In the genomic region with DNA sequence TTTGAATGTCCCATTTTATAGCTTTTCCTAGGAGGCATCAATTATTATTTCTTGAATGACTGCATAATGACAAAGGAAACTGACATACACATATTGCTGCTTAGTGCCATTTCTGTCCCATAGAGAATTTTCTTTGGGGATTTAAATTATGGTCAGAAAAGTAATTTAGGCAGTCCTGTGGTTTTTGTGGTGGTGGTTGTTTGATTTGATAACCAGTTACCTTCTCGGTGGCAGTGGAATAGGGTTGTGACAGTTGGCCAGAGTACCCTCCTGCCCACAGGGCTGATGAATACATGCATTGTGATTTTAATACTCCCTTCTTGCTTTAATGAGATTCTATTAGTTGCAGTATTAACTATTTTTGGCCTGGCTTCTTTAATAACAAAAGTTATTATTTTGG, we compare ENCODE assay signal across 23 cellular contexts. TPM values are rescaled to one million over a fixed set of nuclear protein-coding genes. Genes with fewer than 3 reads are reported as not detected.
"Had no signal": no experiment of that assay in that cellular context is flagged by ENCODE, and none has a peak within 500 bp of the region (broad histone marks: within the 10 kb centered on the region; RNA-seq: fewer than 3 reads in every experiment).

No MANE protein-coding gene starts in this region.

- H3K4me1 ChIP-seq: foreskin keratinocyte, prostate gland had no signal

- H3K27me3 ChIP-seq: foreskin keratinocyte, hepatocyte, ovary, upper lobe of left lung had no signal

- H3K27ac ChIP-seq: foreskin keratinocyte, hepatocyte, neutrophil, ovary, prostate gland, upper lobe of left lung, WERI-Rb-1 had no signal

- ATAC-seq: activated CD8-positive, alpha-beta T cell treated with anti-CD3 and anti-CD28 coated beads, Interleukin-2, amount 10 ng/mL, durations not matched to agents 7 days and 5 days; activated naive CD4-positive, alpha-beta T cell treated with anti-CD3 and anti-CD28 coated beads, Interleukin-2, amount 50 U/mL, for 72 hours; foreskin keratinocyte; left ventricle myocardium superior; natural killer cell had no signal

- H3K4me3 ChIP-seq: hepatocyte, ovary, prostate gland, upper lobe of left lung had no signal

- H3K9me3 ChIP-seq: neutrophil, ovary, prostate gland, upper lobe of left lung had no signal

- H3K36me3 ChIP-seq: neutrophil, ovary, prostate gland, upper lobe of left lung had no signal

- DNase-seq: activated CD4-positive, alpha-beta T cell treated with anti-CD3 and anti-CD28 coated beads, Interleukin-2, amount 50 U/mL, for 1 hour; activated CD4-positive, CD25-positive, alpha-beta regulatory T cell treated with anti-CD3 and anti-CD28 coated beads, Interleukin-2, amount 50 U/mL, for 72 hours; activated CD8-positive, alpha-beta T cell treated with anti-CD3 and anti-CD28 coated beads, Interleukin-2, amount 10 ng/mL, durations not matched to agents 7 days and 5 days; activated T-cell treated with anti-CD3 and anti-CD28 coated beads, Interleukin-2, amount 50 U/mL, for 1 hour; aorta; central memory CD4-positive, alpha-beta T cell; effector memory CD4-positive, alpha-beta T cell; foreskin keratinocyte; glutamatergic neuron; left ventricle myocardium superior; mammary epithelial cell; natural killer cell; ovary; stimulated activated CD4-positive, alpha-beta T cell treated with anti-CD3 and anti-CD28 coated beads, Interleukin-4, amount 100 ng/mL, for 1 hour; stimulated activated naive CD4-positive, alpha-beta T cell treated with Interleukin-2 at 50 U/mL for 16 hours; upper lobe of left lung; WERI-Rb-1 had no signal

- H3K4me2 ChIP-seq: hepatocyte had no signal

- H2AFZ ChIP-seq: hepatocyte had no signal

- FAIRE-seq: colon, TTC549 had no signal

RNA-seq across cellular contexts. Expression of gene SGCE, which starts 6.6 kb away (rescaled TPM):
- total RNA-seq: activated CD8-positive, alpha-beta T cell treated with anti-CD3 and anti-CD28 coated beads, Interleukin-2, amount 10 ng/mL, durations not matched to agents 7 days and 5 days had no signal
